8 cellular contexts compared by ENCODE assay signal in genomic region chr19:51660975-51661600, GRCh38. TPM values are rescaled to one million over a fixed set of nuclear protein-coding genes. Genes with fewer than 3 reads are reported as not detected.
DNase-seq lines count a peak whose midpoint lies in the region; TF ChIP-seq lines count a peak whose summit lies in the region.

No MANE protein-coding gene starts in this region.

- no peak overlapping the region for H3K27ac ChIP-seq in prostate gland

- H3K9me3 ChIP-seq in prostate gland: no peaks in the 10 kb centered on the region

- H3K36me3 Mint-ChIP-seq in activated naive CD4-positive, alpha-beta T cell treated with anti-CD3 and anti-CD28 coated beads, Interleukin-2, amount 10 ng/mL, durations not matched to agents 7 days and 5 days: no peaks in the 10 kb centered on the region

- no peak overlapping the region for H3K4me3 ChIP-seq in prostate gland

- CTCF ChIA-PET in activated naive CD4-positive, alpha-beta T cell treated with anti-CD3 and anti-CD28 coated beads, Interleukin-2, amount 10 ng/mL, durations not matched to agents 7 days and 5 days (lab: Charles Lee): interaction anchor here (0.6 to 3.6 kb wide), 8 partner anchors 9 to 240 kb away, joined by 3 to 25 read pairs (median 4); no protein-coding TSS in a partner anchor

- H3K9me3 Mint-ChIP-seq in activated naive CD4-positive, alpha-beta T cell treated with anti-CD3 and anti-CD28 coated beads, Interleukin-2, amount 10 ng/mL, durations not matched to agents 7 days and 5 days: no peaks in the 10 kb centered on the region

- no peak for TF ChIP-seq POLR2A in prostate gland (IDR thresholded peaks at IDR 0.05)

- peaks cover 5% of the 10 kb centered on the region for H3K4me1 Mint-ChIP-seq in activated naive CD4-positive, alpha-beta T cell treated with anti-CD3 and anti-CD28 coated beads, Interleukin-2, amount 10 ng/mL, durations not matched to agents 7 days and 5 days

- 10% methylated on average over 10 of the region's 10 CpGs for WGBS in prostate gland

- H3K4me1 ChIP-seq in prostate gland (replicated peaks): no peaks in the 10 kb centered on the region

- TF ChIP-seq CTCF in prostate gland (IDR thresholded peaks at IDR 0.05): peak in 3 of 4 experiments; percentile 46 to 50 (median 48)

- no peaks in the 10 kb centered on the region for H3K36me3 ChIP-seq in prostate gland

- peaks cover 18% of the 10 kb centered on the region for H3K27me3 Mint-ChIP-seq in activated naive CD4-positive, alpha-beta T cell treated with anti-CD3 and anti-CD28 coated beads, Interleukin-2, amount 10 ng/mL, durations not matched to agents 7 days and 5 days

- H3K27ac Mint-ChIP-seq in activated naive CD4-positive, alpha-beta T cell treated with anti-CD3 and anti-CD28 coated beads, Interleukin-2, amount 10 ng/mL, durations not matched to agents 7 days and 5 days: no peak overlapping the region

- DNase-seq in DMS153 treated with DMSO at 0.1 percent for 48 hours (lab: John Stamatoyannopoulos, UW; ENCODE audit: unreplicated experiment): peak; percentile 29
- peak; percentile 64 for DNase-seq in HuH-7 (ENCODE audit: low spot score)
- DNase-seq in RKO (ENCODE audit: low spot score): peak; percentile 67
- DNase-seq in activated naive CD4-positive, alpha-beta T cell treated with anti-CD3 and anti-CD28 coated beads, Interleukin-2, amount 10 ng/mL, durations not matched to agents 7 days and 5 days: peak; percentile 75
- peak; percentile 75 for DNase-seq in globus pallidus (ENCODE audit: low spot score)
- DNase-seq in prostate gland (ENCODE audit: low spot score): peak; percentile 47
- no peak for DNase-seq in NCI-H345 (lab: John Stamatoyannopoulos, UW)
- DNase-seq in T1000 (lab: John Stamatoyannopoulos, UW): no peak

- no peak overlapping the region for H3K4me3 Mint-ChIP-seq in activated naive CD4-positive, alpha-beta T cell treated with anti-CD3 and anti-CD28 coated beads, Interleukin-2, amount 10 ng/mL, durations not matched to agents 7 days and 5 days

- intact Hi-C loops in prostate gland (cut with DNase I): loop anchor here (10.0 kb wide), 1 partner anchor 114 kb away; no protein-coding TSS in a partner anchor

- no peaks in the 10 kb centered on the region for H3K27me3 ChIP-seq in prostate gland (replicated peaks; ENCODE audit: insufficient read depth)

RNA-seq across cellular contexts. Expression of gene SIGLEC14, which starts 14.5 kb away (rescaled TPM):
- total RNA-seq in prostate gland: 1 to 10 TPM; 1.8 to 8.0 TPM

RNA-seq across cellular contexts. Expression of gene SIGLEC5, which starts 30.9 kb away (rescaled TPM):
- not detected for total RNA-seq in prostate gland

RNA-seq across cellular contexts. Expression of gene SPACA6, which starts 32.0 kb away (rescaled TPM):
- total RNA-seq in prostate gland: 10 to 100 TPM; 24.6 to 47.7 TPM

Comparison
In these comparisons a context has a peak if more than half of its experiments do, and no peak if none do; other contexts are left out.
1. DNase-seq: peak in DMS153 treated with DMSO at 0.1 percent for 48 hours (single experiment), HuH-7 (single experiment), RKO (single experiment), activated naive CD4-positive, alpha-beta T cell treated with anti-CD3 and anti-CD28 coated beads, Interleukin-2, amount 10 ng/mL, durations not matched to agents 7 days and 5 days (single experiment), globus pallidus (single experiment) and prostate gland (single experiment); none in NCI-H345 (single experiment) and T1000 (single experiment).